In genomic region chr17:61403846-61404701, GRCh38 we compare ENCODE assay signal across 7 cellular contexts. TPM values are rescaled to one million over a fixed set of nuclear protein-coding genes. Genes with fewer than 3 reads are reported as not detected.
DNase-seq lines count a peak whose midpoint lies in the region; ATAC-seq and TF ChIP-seq lines count a peak whose summit lies in the region.

No MANE protein-coding gene starts in this region.

- peaks cover 50% of the 10 kb centered on the region for H3K4me1 Mint-ChIP-seq in HFFc6 (ENCODE audit: low read depth)

- H3K36me3 Mint-ChIP-seq in HFFc6 (ENCODE audit: low read depth) = peaks cover 54% of the 10 kb centered on the region

- H3K4me3 ChIP-seq in WI38 (ENCODE audit: low read depth, low read length) = peak overlapping the region; percentile 98
- peak overlapping the region; percentile 77 for H3K4me3 ChIP-seq in left ventricle myocardium inferior
- peak overlapping the region; percentile 48 for H3K4me3 ChIP-seq in skeletal muscle satellite cell (ENCODE audit: low read length)

- H3K27ac Mint-ChIP-seq in HFFc6 = peak overlapping the region; percentile 97

- peaks cover 11% of the 10 kb centered on the region for H3K27me3 Mint-ChIP-seq in HFFc6 (ENCODE audit: insufficient read depth)

- no peak for ATAC-seq in GM21526 (IDR thresholded peaks at IDR 0.05; ENCODE audit: low FRiP score, unreplicated experiment)

- DNase-seq in HFFc6 (peak; percentile 66), left ventricle myocardium inferior (no peak), AG08396 (ENCODE audit: low spot score) (no peak), NCI-H2227 (lab: John Stamatoyannopoulos, UW; ENCODE audit: unreplicated experiment) (no peak)

- H3K27me3 ChIP-seq in left ventricle myocardium inferior (ENCODE audit: low read depth) = peaks cover 98% of the 10 kb centered on the region
- no peaks in the 10 kb centered on the region for H3K27me3 ChIP-seq in skeletal muscle satellite cell (ENCODE audit: control insufficient read depth, insufficient read depth, low read length)

- peak overlapping the region; percentile 92 for H3K4me3 Mint-ChIP-seq in HFFc6

- H3K4me1 ChIP-seq in left ventricle myocardium inferior (peaks cover 60% of the 10 kb centered on the region), skeletal muscle satellite cell (ENCODE audit: control insufficient read depth, insufficient read depth, low read length) (peaks cover 33% of the 10 kb centered on the region)

- H3K9me3 ChIP-seq in left ventricle myocardium inferior (replicated peaks) (no peaks in the 10 kb centered on the region), skeletal muscle satellite cell (replicated peaks; ENCODE audit: low read length) (no peaks in the 10 kb centered on the region)

- H3K9me3 Mint-ChIP-seq in HFFc6 = no peaks in the 10 kb centered on the region

- peak overlapping the region; percentile 66 for H3K4me2 ChIP-seq in skeletal muscle satellite cell (ENCODE audit: low read length)

- H3K36me3 ChIP-seq in left ventricle myocardium inferior = peaks cover 10% of the 10 kb centered on the region
- H3K36me3 ChIP-seq in skeletal muscle satellite cell (ENCODE audit: insufficient read depth, low read length) = peaks cover 58% of the 10 kb centered on the region

- peak overlapping the region; percentile 18 for H3K9ac ChIP-seq in skeletal muscle satellite cell (ENCODE audit: low read depth, low read length)

- no peak for TF ChIP-seq CTCF in HFFc6 (IDR thresholded peaks at IDR 0.05)
- TF ChIP-seq CTCF in WI38 (IDR thresholded peaks at IDR 0.05; ENCODE audit: low read depth, low read length) = no peak
- TF ChIP-seq CTCF in left ventricle myocardium inferior (IDR thresholded peaks at IDR 0.05; ENCODE audit: borderline replicate concordance) = no peak

- intact Hi-C loops in left ventricle myocardium inferior (cut with micrococcal nuclease) = loop anchor here (10.0 kb wide), 1 partner anchor 399 kb away; no protein-coding TSS in a partner anchor

- H3K27ac ChIP-seq in left ventricle myocardium inferior (replicated peaks) = peak overlapping the region; percentile 93

RNA-seq across cellular contexts. Expression of gene TBX2, which starts 4.4 kb away (rescaled TPM):
- total RNA-seq in HFFc6 (2021; fragmentation: NEBNext Ultra II Directional; extraction: Animal tissue kit (Norgen Biotek cat#: 25700)) = 10 to 100 TPM; 42.3 to 71.4 (median 67.3) TPM
- total RNA-seq in left ventricle myocardium inferior = 8.2 TPM
- 32.4 and 33.0 TPM in 2 replicates for total RNA-seq in skeletal muscle satellite cell (2012; rRNA removed)

RNA-seq across cellular contexts. Expression of gene TBX4, which starts 48.1 kb away (rescaled TPM):
- total RNA-seq in HFFc6 (2021; fragmentation: NEBNext Ultra II Directional; extraction: Animal tissue kit (Norgen Biotek cat#: 25700)) = under 1 TPM in 3 of 6 experiments, not detected in 3; 0.11 to 0.26 (median 0.18) TPM
- total RNA-seq in left ventricle myocardium inferior = not detected
- under 0.01 and 0.51 TPM in 2 replicates for total RNA-seq in skeletal muscle satellite cell (2012; rRNA removed)

Comparison
In these comparisons a context has a peak if more than half of its experiments do, and no peak if none do; other contexts are left out.
1. H3K4me3 ChIP-seq: peak in every context shown above with its lines; median percentile 98 in WI38; 77 in left ventricle myocardium inferior; 48 in skeletal muscle satellite cell.